ENCODE assay signal across 15 cellular contexts in genomic region chr7:1765336-1765735, GRCh38.
DNase-seq lines count a peak whose midpoint lies in the region; ATAC-seq and TF ChIP-seq lines count a peak whose summit lies in the region.
"Had no signal": no experiment of that assay in that cellular context is flagged by ENCODE, and none has a peak within 500 bp of the region (broad histone marks: within the 10 kb centered on the region; RNA-seq: fewer than 3 reads in every experiment).

No MANE protein-coding gene starts in this region.

- H3K4me2 ChIP-seq in MM.1S (ENCODE audit: low read depth, low read length): peak overlapping the region; percentile 39; the same call in 1 of the 2 replicates
- H3K4me2 ChIP-seq: GM23338 had no signal

- H3K4me1 ChIP-seq in MM.1S (ENCODE audit: low read length): no peaks in the 10 kb centered on the region

- H3K27ac ChIP-seq in MM.1S (ENCODE audit: low read length) (no peak overlapping the region), coronary artery (no peak overlapping the region)

- no peaks in the 10 kb centered on the region for H3F3A ChIP-seq in MM.1S (ENCODE audit: insufficient read depth, low read length)

- TF ChIP-seq CTCF in MM.1S (IDR thresholded peaks at IDR 0.05; ENCODE audit: low read length) (no peak), coronary artery (IDR thresholded peaks at IDR 0.05) (no peak)

- no peaks in the 10 kb centered on the region for H4K20me1 ChIP-seq in MM.1S (ENCODE audit: insufficient read depth, low read length)

- no peak overlapping the region for H3K9ac ChIP-seq in MM.1S (ENCODE audit: low read length)

- no peaks in the 10 kb centered on the region for H3K36me3 ChIP-seq in MM.1S (replicated peaks; ENCODE audit: insufficient read depth, low read length)

- H3K79me2 ChIP-seq in MM.1S (ENCODE audit: low read length): no peaks in the 10 kb centered on the region

- H3K4me3 ChIP-seq in MM.1S (ENCODE audit: low read length) (peak overlapping the region; percentile 13; the same call in 1 of the 2 replicates), coronary artery (no peak overlapping the region)
- H3K4me3 ChIP-seq: GM23338 had no signal

- peaks cover 54% of the 10 kb centered on the region for H3K27me3 ChIP-seq in MM.1S (replicated peaks; ENCODE audit: insufficient read depth, low read length)

- no peaks in the 10 kb centered on the region for H3K9me2 ChIP-seq in MM.1S (replicated peaks; ENCODE audit: insufficient read depth, low read length)

- H3K9me3 ChIP-seq in MM.1S (replicated peaks; ENCODE audit: insufficient read depth, low read length): no peaks in the 10 kb centered on the region

- ATAC-seq in GM19397 (IDR thresholded peaks at IDR 0.05; ENCODE audit: unreplicated experiment) (no peak), GM19455 (IDR thresholded peaks at IDR 0.05; ENCODE audit: unreplicated experiment) (no peak)
- ATAC-seq: GM23338 had no signal

- DNase-seq in MM.1S (no peak), coronary artery (ENCODE audit: low spot score) (peak; percentile 31), mesenteric fat pad (ENCODE audit: low spot score) (peak; percentile 78)
- no peak for DNase-seq in activated effector memory CD4-positive, alpha-beta T cell treated with Interleukin-2 at 50 U/mL for 16 hours
- DNase-seq: C1 segment of cervical spinal cord; Calu3; CD4-positive, alpha-beta memory T cell; COR-L47; DMS53; DMS79 treated with DMSO at 0.1 percent for 48 hours; GF-D8; HCEC 1CT had no signal

- no peak overlapping the region for H2AFZ ChIP-seq in MM.1S (ENCODE audit: low read length)
- H2AFZ ChIP-seq: GM23338 had no signal

Comparison
In these comparisons a context has a peak if more than half of its experiments do, and no peak if none do; other contexts are left out.
1. DNase-seq: peak in coronary artery (single experiment) and mesenteric fat pad (single experiment); none in MM.1S (single experiment) and activated effector memory CD4-positive, alpha-beta T cell treated with Interleukin-2 at 50 U/mL for 16 hours (single experiment).